ENCODE assay signal across 1 cellular context in the genomic region with DNA sequence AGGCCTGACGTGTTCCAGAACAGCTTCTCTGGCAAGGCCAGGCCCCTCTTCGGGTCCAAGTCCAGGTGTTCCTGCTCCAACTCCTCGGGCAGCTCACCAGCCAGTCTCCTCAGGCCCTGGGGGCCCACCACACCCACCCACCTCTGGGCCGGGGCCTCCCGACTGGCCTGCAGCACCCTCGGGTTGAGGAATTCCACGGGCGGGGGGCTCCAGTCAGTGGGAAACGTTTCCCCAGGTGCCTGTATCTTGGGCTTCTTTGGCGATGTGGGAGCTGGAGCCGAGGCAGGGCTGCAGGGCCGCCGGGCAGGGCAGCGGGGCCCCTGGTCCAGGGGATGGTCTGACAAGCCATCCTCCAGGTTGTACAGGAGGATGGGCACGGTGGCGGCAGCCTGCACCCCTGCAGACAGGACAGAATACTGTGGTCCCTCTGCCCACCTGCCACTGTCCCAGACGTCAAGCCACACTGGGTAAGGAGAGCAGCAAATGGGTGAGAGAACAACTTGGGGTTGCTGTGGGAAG.
TF ChIP-seq lines count a peak whose summit lies in the region.

No MANE protein-coding gene starts in this region.

TF ChIP-seq in HepG2, 621 proteins besides CTCF, POLR2A, EP300 and RAD21 (continued from another document):
- TF ChIP-seq, protein P1, sequence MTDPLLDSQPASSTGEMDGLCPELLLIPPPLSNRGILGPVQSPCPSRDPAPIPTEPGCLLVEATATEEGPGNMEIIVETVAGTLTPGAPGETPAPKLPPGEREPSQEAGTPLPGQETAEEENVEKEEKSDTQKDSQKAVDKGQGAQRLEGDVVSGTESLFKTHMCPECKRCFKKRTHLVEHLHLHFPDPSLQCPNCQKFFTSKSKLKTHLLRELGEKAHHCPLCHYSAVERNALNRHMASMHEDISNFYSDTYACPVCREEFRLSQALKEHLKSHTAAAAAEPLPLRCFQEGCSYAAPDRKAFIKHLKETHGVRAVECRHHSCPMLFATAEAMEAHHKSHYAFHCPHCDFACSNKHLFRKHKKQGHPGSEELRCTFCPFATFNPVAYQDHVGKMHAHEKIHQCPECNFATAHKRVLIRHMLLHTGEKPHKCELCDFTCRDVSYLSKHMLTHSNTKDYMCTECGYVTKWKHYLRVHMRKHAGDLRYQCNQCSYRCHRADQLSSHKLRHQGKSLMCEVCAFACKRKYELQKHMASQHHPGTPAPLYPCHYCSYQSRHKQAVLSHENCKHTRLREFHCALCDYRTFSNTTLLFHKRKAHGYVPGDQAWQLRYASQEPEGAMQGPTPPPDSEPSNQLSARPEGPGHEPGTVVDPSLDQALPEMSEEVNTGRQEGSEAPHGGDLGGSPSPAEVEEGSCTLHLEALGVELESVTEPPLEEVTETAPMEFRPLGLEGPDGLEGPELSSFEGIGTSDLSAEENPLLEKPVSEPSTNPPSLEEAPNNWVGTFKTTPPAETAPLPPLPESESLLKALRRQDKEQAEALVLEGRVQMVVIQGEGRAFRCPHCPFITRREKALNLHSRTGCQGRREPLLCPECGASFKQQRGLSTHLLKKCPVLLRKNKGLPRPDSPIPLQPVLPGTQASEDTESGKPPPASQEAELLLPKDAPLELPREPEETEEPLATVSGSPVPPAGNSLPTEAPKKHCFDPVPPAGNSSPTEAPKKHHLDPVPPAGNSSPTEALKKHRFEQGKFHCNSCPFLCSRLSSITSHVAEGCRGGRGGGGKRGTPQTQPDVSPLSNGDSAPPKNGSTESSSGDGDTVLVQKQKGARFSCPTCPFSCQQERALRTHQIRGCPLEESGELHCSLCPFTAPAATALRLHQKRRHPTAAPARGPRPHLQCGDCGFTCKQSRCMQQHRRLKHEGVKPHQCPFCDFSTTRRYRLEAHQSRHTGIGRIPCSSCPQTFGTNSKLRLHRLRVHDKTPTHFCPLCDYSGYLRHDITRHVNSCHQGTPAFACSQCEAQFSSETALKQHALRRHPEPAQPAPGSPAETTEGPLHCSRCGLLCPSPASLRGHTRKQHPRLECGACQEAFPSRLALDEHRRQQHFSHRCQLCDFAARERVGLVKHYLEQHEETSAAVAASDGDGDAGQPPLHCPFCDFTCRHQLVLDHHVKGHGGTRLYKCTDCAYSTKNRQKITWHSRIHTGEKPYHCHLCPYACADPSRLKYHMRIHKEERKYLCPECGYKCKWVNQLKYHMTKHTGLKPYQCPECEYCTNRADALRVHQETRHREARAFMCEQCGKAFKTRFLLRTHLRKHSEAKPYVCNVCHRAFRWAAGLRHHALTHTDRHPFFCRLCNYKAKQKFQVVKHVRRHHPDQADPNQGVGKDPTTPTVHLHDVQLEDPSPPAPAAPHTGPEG (CRISPR knock-in tag; IDR thresholded peaks at IDR 0.05), result no peak
- TF ChIP-seq HOXA9 (CRISPR knock-in tag; IDR thresholded peaks at IDR 0.05; ENCODE audit: borderline replicate concordance), result no peak
